10 cellular contexts compared by ENCODE assay signal in the genomic region with DNA sequence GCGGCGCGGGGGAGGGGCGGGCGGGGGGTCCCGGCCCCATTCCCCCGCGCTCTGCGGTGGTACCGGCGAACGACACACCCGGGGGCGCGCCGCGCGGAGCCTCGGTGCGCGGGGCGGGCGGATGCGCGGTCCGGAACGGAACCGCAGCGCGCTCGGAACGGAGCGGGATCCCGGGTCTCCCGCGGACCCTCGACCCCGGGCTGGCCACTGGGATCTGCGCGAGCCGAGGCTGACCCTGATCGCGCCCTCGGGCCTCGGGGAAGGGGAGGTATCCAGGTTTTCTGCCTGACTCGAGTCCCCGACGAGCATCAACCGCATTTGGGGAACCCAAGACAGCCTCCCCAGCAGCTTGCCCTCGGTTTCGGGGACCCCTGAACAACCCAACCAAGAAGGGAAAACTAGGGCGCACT. TPM values are rescaled to one million over a fixed set of nuclear protein-coding genes. Genes with fewer than 3 reads are reported as not detected.
A peak's percentile ranks its signal among the peaks of the same experiment; 100 is the strongest.
DNase-seq lines count a peak whose midpoint lies in the region; ATAC-seq and TF ChIP-seq lines count a peak whose summit lies in the region.
"Had no signal": no experiment of that assay in that cellular context is flagged by ENCODE, and none has a peak within 500 bp of the region (broad histone marks: within the 10 kb centered on the region; RNA-seq: fewer than 3 reads in every experiment).

No MANE protein-coding gene starts in this region.

- no peaks in the 10 kb centered on the region for H3K36me3 ChIP-seq in parathyroid adenoma (ENCODE audit: control insufficient read depth, insufficient read depth, low read length)

- H3K27ac ChIP-seq in parathyroid adenoma: no peak overlapping the region

- no peaks in the 10 kb centered on the region for H3K79me2 ChIP-seq in parathyroid adenoma

- CTCF ChIA-PET in WTC11 (lab: Charles Lee): interaction anchor here (0.9 to 3.7 kb wide), 5 partner anchors 21 to 181 kb away, joined by 3 to 12 read pairs (median 4); no protein-coding TSS in a partner anchor

- peak overlapping the region; percentile 33 for H3K4me3 ChIP-seq in parathyroid adenoma (ENCODE audit: low read depth, low read length)

- peak overlapping the region; percentile 79 for H3K4me2 ChIP-seq in parathyroid adenoma (ENCODE audit: low read length)

- POLR2A ChIA-PET in WTC11 (lab: Charles Lee): interaction anchor here (0.8 kb wide), 1 partner anchor 50 kb away, joined by 3 read pairs; no protein-coding TSS in a partner anchor

- peaks cover 0 to 20% (median 12%) of the 10 kb centered on the region in 7 donors for H3K9me3 Mint-ChIP-seq in CD14-positive monocyte
- no peaks in the 10 kb centered on the region for H3K9me3 Mint-ChIP-seq in WTC11

- H3K27me3 ChIP-seq in parathyroid adenoma (ENCODE audit: control insufficient read depth, insufficient read depth, low read length): no peaks in the 10 kb centered on the region

- H2AFZ ChIP-seq in parathyroid adenoma: peak overlapping the region; percentile 13

- H3K4me1 Mint-ChIP-seq in CD14-positive monocyte (peaks cover 11% of the 10 kb centered on the region), WTC11 (peaks cover 16% of the 10 kb centered on the region)

- no peaks in the 10 kb centered on the region for H3K9me3 ChIP-seq in parathyroid adenoma (ENCODE audit: control insufficient read depth, low read length)

- H3K4me3 Mint-ChIP-seq in CD14-positive monocyte (peak overlapping the region; percentile 57 to 81), WTC11 (peak overlapping the region; percentile 59)

- peak; percentile 57 for ATAC-seq in WTC11
- ATAC-seq in left cardiac atrium: peak; percentile 9 to 41
- ATAC-seq in GM19023 (IDR thresholded peaks at IDR 0.05; ENCODE audit: unreplicated experiment): no peak

- DNase-seq in CD14-positive monocyte (ENCODE audit: low spot score): no peak
- DNase-seq in WTC11 (ENCODE audit: low spot score): peak; percentile 46
- DNase-seq in left cardiac atrium: no peak
- DNase-seq in SKM-1 treated with dmso at 0.1 percent for 144 hours (lab: John Stamatoyannopoulos, UW; ENCODE audit: unreplicated experiment): no peak
- DNase-seq in NCI-H2171 treated with DMSO at 0.1 percent for 48 hours (lab: John Stamatoyannopoulos, UW): no peak
- no peak for DNase-seq in Ammon's horn (ENCODE audit: low spot score)
- DNase-seq: activated gamma-delta T cell treated with Interleukin-2 at 50 U/mL for 16 hours, SIG-M5 had no signal

- peaks cover 6% of the 10 kb centered on the region for H3K4me1 ChIP-seq in parathyroid adenoma

- H3K36me3 Mint-ChIP-seq in CD14-positive monocyte (peaks cover 3% of the 10 kb centered on the region in 2 donors), WTC11 (no peaks in the 10 kb centered on the region)

- no peak for TF ChIP-seq CTCF in CD14-positive monocyte (IDR thresholded peaks at IDR 0.05)
- TF ChIP-seq CTCF in WTC11 (IDR thresholded peaks at IDR 0.05): no peak
- no peak for TF ChIP-seq CTCF in parathyroid adenoma (IDR thresholded peaks at IDR 0.05)

- intact Hi-C loops in CD14-positive monocyte (cut with micrococcal nuclease): no loop called here
- intact Hi-C loops in left cardiac atrium (cut with DNase I): no loop called here

- H3K27me3 Mint-ChIP-seq in CD14-positive monocyte (ENCODE audit: low read depth in 3 of 3) (peaks cover 80 to 89% (median 87%) of the 10 kb centered on the region in 3 donors), WTC11 (ENCODE audit: low read depth) (peaks cover 92% of the 10 kb centered on the region)

- H3K9ac ChIP-seq in parathyroid adenoma: no peak overlapping the region

- H3K27ac Mint-ChIP-seq in CD14-positive monocyte: no peak overlapping the region
- no peak overlapping the region for H3K27ac Mint-ChIP-seq in WTC11

TF ChIP-seq in WTC11, 78 proteins besides CTCF, POLR2A, EP300 and RAD21:
- TF ChIP-seq ZNF396 (CRISPR knock-in tag; IDR thresholded peaks at IDR 0.05; ENCODE audit: borderline replicate concordance) (no peak), FOXP1 (CRISPR knock-in tag; IDR thresholded peaks at IDR 0.05; ENCODE audit: borderline replicate concordance) (peak; percentile 10)
- TF ChIP-seq, protein P1, sequence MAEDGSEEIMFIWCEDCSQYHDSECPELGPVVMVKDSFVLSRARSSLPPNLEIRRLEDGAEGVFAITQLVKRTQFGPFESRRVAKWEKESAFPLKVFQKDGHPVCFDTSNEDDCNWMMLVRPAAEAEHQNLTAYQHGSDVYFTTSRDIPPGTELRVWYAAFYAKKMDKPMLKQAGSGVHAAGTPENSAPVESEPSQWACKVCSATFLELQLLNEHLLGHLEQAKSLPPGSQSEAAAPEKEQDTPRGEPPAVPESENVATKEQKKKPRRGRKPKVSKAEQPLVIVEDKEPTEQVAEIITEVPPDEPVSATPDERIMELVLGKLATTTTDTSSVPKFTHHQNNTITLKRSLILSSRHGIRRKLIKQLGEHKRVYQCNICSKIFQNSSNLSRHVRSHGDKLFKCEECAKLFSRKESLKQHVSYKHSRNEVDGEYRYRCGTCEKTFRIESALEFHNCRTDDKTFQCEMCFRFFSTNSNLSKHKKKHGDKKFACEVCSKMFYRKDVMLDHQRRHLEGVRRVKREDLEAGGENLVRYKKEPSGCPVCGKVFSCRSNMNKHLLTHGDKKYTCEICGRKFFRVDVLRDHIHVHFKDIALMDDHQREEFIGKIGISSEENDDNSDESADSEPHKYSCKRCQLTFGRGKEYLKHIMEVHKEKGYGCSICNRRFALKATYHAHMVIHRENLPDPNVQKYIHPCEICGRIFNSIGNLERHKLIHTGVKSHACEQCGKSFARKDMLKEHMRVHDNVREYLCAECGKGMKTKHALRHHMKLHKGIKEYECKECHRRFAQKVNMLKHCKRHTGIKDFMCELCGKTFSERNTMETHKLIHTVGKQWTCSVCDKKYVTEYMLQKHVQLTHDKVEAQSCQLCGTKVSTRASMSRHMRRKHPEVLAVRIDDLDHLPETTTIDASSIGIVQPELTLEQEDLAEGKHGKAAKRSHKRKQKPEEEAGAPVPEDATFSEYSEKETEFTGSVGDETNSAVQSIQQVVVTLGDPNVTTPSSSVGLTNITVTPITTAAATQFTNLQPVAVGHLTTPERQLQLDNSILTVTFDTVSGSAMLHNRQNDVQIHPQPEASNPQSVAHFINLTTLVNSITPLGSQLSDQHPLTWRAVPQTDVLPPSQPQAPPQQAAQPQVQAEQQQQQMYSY (CRISPR knock-in tag; IDR thresholded peaks at IDR 0.05): peak; percentile 94

RNA-seq across cellular contexts. Expression of gene BEAN1, which starts 0.4 kb away (rescaled TPM):
- under 1 TPM in 1 of 2 donors, not detected in 1; 0.81 TPM for polyA plus RNA-seq in CD14-positive monocyte
- total RNA-seq in WTC11 (2021) (0.07 TPM in 1 of 3 replicates, not detected in the others), left cardiac atrium (1 to 10 TPM; 1.2 to 1.6 TPM)
